1 cellular context compared by ENCODE assay signal in the genomic region with DNA sequence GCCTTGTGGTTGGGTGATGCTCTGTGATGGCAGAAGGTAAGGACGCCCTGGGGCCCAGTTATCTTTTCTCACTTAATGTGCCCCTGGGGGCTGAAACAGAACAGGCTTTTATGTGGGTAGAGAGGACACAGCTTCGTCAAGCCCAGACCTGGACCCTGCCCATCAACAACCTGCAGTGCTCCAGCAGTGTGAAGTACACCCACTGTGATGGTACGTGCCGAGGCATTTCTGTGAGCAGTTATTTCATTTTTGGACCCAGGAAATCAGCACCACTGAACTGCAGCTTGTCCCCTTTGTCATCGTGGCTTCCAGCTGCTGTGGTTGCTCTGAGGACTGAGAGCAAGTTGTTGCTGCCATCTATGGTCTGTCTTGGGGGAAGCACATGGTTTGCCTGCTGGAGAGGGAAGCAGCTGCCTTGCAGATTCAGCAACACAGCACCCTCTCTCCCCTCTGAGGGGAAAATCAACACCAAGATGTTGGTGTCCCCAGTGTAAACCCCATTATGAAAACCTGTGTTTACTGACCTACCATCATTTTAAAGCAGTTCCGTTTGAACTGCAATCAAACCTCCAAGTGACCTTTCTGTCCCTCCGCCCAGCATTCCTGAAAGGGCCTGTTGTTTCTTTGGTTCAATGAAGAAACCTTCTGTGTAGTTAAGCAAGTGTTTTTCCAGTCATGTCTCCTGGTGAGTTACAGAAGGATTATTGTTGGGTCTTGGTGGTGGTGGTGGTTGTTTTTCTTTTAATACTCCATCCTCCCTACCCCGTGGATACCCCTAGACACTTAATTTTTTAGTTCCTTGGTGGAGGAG.
TF ChIP-seq lines count a peak whose summit lies in the region.

No MANE protein-coding gene starts in this region.

TF ChIP-seq in neural cell, 6 proteins besides CTCF, POLR2A, EP300 and RAD21 (continued from another document):
- TF ChIP-seq REST (IDR thresholded peaks at IDR 0.05; ENCODE audit: borderline replicate concordance) (no peak), TAF1 (IDR thresholded peaks at IDR 0.05; ENCODE audit: low read depth) (no peak), POLR2AphosphoS5 (IDR thresholded peaks at IDR 0.05) (peak; percentile 52)
TF ChIP-seq in neural cell: peak in this region for 3.
